31 cellular contexts compared by ENCODE assay signal in the genomic region with DNA sequence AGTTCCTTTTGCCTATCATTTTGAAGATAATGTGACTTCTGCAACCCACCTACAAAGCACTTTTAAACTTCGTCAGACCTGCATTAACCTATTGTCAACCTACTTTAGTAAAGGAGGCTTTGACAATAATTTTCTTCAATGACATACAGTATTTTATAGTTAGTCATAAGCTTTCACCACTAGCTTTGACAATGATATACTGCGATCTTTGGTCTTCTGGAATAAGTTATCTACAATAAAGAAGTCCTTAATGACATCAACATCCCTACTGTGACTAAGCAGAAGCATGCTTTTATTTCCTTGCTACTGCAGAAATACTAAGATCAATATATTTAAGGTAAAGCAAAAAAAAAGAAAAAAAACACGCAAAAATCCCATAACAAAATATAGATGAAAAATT. TPM values are rescaled to one million over a fixed set of nuclear protein-coding genes. Genes with fewer than 3 reads are reported as not detected.
"Had no signal": no experiment of that assay in that cellular context is flagged by ENCODE, and none has a peak within 500 bp of the region (broad histone marks: within the 10 kb centered on the region; RNA-seq: fewer than 3 reads in every experiment).

No MANE protein-coding gene starts in this region.

- H3K4me1 ChIP-seq: adrenal gland, breast epithelium, esophagus squamous epithelium, gastroesophageal sphincter had no signal

- H3K27me3 ChIP-seq: adrenal gland, breast epithelium, cardiac muscle cell, esophagus squamous epithelium had no signal

- H3K36me3 ChIP-seq: adrenal gland, breast epithelium, cardiac muscle cell, esophagus squamous epithelium, gastroesophageal sphincter, heart right ventricle had no signal

- H3K4me3 ChIP-seq: adrenal gland, breast epithelium, cardiac muscle cell, coronary artery, esophagus squamous epithelium, gastroesophageal sphincter had no signal

- ATAC-seq: activated CD4-positive, alpha-beta T cell treated with anti-CD3 and anti-CD28 coated beads for 36 hours; activated naive CD8-positive, alpha-beta T cell treated with anti-CD3 and anti-CD28 coated beads, Interleukin-2, amount 50 U/mL, for 24 hours; activated T-helper 17 cell treated with anti-CD3 and anti-CD28 coated beads, Interleukin-2, amount 50 U/mL, for 72 hours; effector memory CD8-positive, alpha-beta T cell; gastroesophageal sphincter; T-helper 17 cell had no signal

- H3K9me3 ChIP-seq: breast epithelium, esophagus squamous epithelium, gastroesophageal sphincter, heart right ventricle had no signal

- DNase-seq: activated CD4-positive, alpha-beta memory T cell treated with anti-CD3 and anti-CD28 coated beads, Interleukin-2, amount 10 ng/mL, durations not matched to agents 7 days and 5 days; activated CD4-positive, alpha-beta T cell treated with anti-CD3 and anti-CD28 coated beads for 36 hours; activated CD4-positive, alpha-beta T cell treated with anti-CD3 and anti-CD28 coated beads, Interleukin-2, amount 10 ng/mL, durations not matched to agents 24 days and 14 days; activated CD4-positive, CD25-positive, alpha-beta regulatory T cell; activated CD4-positive, CD25-positive, alpha-beta regulatory T cell treated with anti-CD3 and anti-CD28 coated beads, Interleukin-2, amount 50 U/mL, for 72 hours; activated CD8-positive, alpha-beta memory T cell treated with anti-CD3 and anti-CD28 coated beads, Interleukin-2, amount 50 U/mL, for 48 hours; activated effector memory CD4-positive, alpha-beta T cell treated with Interleukin-2 at 50 U/mL for 16 hours; activated gamma-delta T cell treated with Interleukin-2 at 50 U/mL for 16 hours; activated naive CD4-positive, alpha-beta T cell treated with anti-CD3 and anti-CD28 coated beads for 36 hours; activated naive CD8-positive, alpha-beta T cell treated with anti-CD3 and anti-CD28 coated beads for 36 hours; activated naive CD8-positive, alpha-beta T cell treated with anti-CD3 and anti-CD28 coated beads, Interleukin-2, amount 50 U/mL, for 24 hours; activated T-cell treated with anti-CD3 and anti-CD28 coated beads for 4 hours; activated T-cell treated with anti-CD3 and anti-CD28 coated beads, Interleukin-2, amount 50 U/mL, for 24 hours; adrenal gland; amygdala; aorta; central memory CD4-positive, alpha-beta T cell; effector CD4-positive, alpha-beta T cell; effector memory CD8-positive, alpha-beta T cell; esophagus squamous epithelium; foreskin melanocyte; T-helper 1 cell; T-helper 17 cell; T1000 had no signal

- H3K27ac ChIP-seq: adrenal gland, breast epithelium, cardiac muscle cell, coronary artery, epithelial cell of prostate, esophagus squamous epithelium, gastroesophageal sphincter, heart right ventricle had no signal

RNA-seq across cellular contexts. Expression of a gene that starts 9.5 kb away (rescaled TPM):
- total RNA-seq: activated CD4-positive, alpha-beta memory T cell treated with anti-CD3 and anti-CD28 coated beads, Interleukin-2, amount 10 ng/mL, durations not matched to agents 7 days and 5 days; activated CD4-positive, alpha-beta T cell treated with anti-CD3 and anti-CD28 coated beads for 36 hours; activated CD4-positive, alpha-beta T cell treated with anti-CD3 and anti-CD28 coated beads, Interleukin-2, amount 10 ng/mL, durations not matched to agents 24 days and 14 days; activated naive CD4-positive, alpha-beta T cell treated with anti-CD3 and anti-CD28 coated beads for 36 hours; activated naive CD8-positive, alpha-beta T cell treated with anti-CD3 and anti-CD28 coated beads for 36 hours; activated T-helper 17 cell treated with anti-CD3 and anti-CD28 coated beads, Interleukin-2, amount 50 U/mL, for 72 hours had no signal
